In the genomic region with DNA sequence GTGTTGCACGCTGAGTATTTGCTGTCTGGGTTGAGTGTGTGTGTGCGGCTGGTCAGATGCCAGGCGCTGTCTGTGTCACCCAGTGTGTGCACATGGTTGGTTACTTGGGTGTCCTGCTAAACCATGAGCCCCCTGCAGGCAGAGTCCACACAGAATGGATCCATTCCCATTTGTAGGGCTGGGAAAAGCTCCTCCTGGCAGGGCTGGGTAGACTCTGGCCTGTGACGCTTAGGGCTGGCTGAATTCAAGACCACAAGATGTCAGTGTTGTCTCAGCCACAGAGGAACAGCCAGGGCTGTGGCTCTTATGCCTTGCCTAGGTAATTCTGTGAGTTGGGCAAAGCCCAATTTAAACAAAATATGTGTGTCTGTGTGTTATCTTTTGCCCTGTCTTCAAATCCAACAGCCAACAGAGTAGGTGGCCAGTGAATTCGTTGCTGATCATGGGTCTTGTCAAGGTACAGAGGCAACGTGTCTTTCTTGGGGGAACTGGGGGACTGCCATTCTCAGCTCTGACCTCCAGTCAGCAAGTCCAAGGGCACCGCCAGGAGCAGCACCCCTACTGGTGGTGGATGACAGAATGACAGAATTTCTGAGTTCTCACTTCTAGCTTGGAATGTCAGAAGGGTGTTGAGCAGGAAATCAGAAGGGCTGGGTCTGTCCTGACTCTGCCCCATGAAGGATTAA, we compare ENCODE assay signal across 8 cellular contexts.
DNase-seq lines count a peak whose midpoint lies in the region; ATAC-seq, FAIRE-seq and TF ChIP-seq lines count a peak whose summit lies in the region.

No MANE protein-coding gene starts in this region.

- in situ Hi-C loops in ACHN (cut with HindIII; ENCODE audit: low pct_ligation_motif_present, low pct_unique_long_range_greater_than_20kb, low sequenced_read_pairs) = no loop called here

- no peak overlapping the region for H3K4me2 ChIP-seq in PC-9

- H3F3A ChIP-seq in PC-9 (ENCODE audit: insufficient read depth, low read depth) = no peaks in the 10 kb centered on the region

- H4K20me1 ChIP-seq in PC-9 (ENCODE audit: insufficient read depth) = no peaks in the 10 kb centered on the region

- intact Hi-C loops in PC-9 (cut with micrococcal nuclease; ENCODE audit: unreplicated experiment) = no loop called here

- H3K27me3 ChIP-seq in HUES6 (ENCODE audit: control insufficient read depth, insufficient read depth, low read length) (no peaks in the 10 kb centered on the region), PC-9 (ENCODE audit: insufficient read depth, low read depth) (peaks cover 4% of the 10 kb centered on the region; the same call in 1 of the 2 replicates), cardiac muscle cell (peaks cover 3% of the 10 kb centered on the region), small intestine (ENCODE audit: control insufficient read depth in 2 of 2, insufficient read depth in 2 of 2, low read length in 2 of 2) (no peaks in the 10 kb centered on the region)

- no peak overlapping the region for H2AFZ ChIP-seq in PC-9

- H3K4me1 ChIP-seq in HUES6 (ENCODE audit: control insufficient read depth, insufficient read depth, low read length) (peaks cover 7% of the 10 kb centered on the region), PC-9 (replicated peaks; ENCODE audit: insufficient read depth) (no peaks in the 10 kb centered on the region), cardiac muscle cell (ENCODE audit: low read depth) (peaks cover 7% of the 10 kb centered on the region), small intestine (ENCODE audit: control insufficient read depth in 2 of 2, insufficient read depth in 1 of 2, low read depth in 1 of 2, low read length in 1 of 2) (no peaks in the 10 kb centered on the region)

- CTCF ChIA-PET in PC-9 (lab: Charles Lee) = no interaction called here

- H3K36me3 ChIP-seq in HUES6 (ENCODE audit: control insufficient read depth, insufficient read depth, low read length) (no peaks in the 10 kb centered on the region), PC-9 (ENCODE audit: low read depth) (no peaks in the 10 kb centered on the region), cardiac muscle cell (no peaks in the 10 kb centered on the region), small intestine (ENCODE audit: control insufficient read depth in 2 of 2, insufficient read depth in 2 of 2, low read length in 2 of 2) (no peaks in the 10 kb centered on the region)

- H3K4me3 ChIP-seq in HUES6 (ENCODE audit: low read depth, low read length) (peak overlapping the region; percentile 15), PC-9 (no peak overlapping the region), cardiac muscle cell (no peak overlapping the region), small intestine (ENCODE audit: low read depth in 1 of 2, low read length in 2 of 2) (no peak overlapping the region)

- BruUV-seq in PC-9 (replicated peaks; lab: Mats Ljungman, UMichigan) = no TSS peak

- H3K27ac ChIP-seq in HUES6 (ENCODE audit: low read depth, low read length) = no peak overlapping the region
- H3K27ac ChIP-seq in PC-9 = no peak overlapping the region
- H3K27ac ChIP-seq in cardiac muscle cell = peak overlapping the region; percentile 55
- H3K27ac ChIP-seq in small intestine (ENCODE audit: low read depth in 1 of 2, low read length in 1 of 2) = no peak overlapping the region

- POLR2A ChIA-PET in PC-9 (lab: Charles Lee; ENCODE audit: unreplicated experiment) = no interaction called here

- peak; percentile 61 for ATAC-seq in GM18873 (IDR thresholded peaks at IDR 0.05; ENCODE audit: low FRiP score, unreplicated experiment)
- ATAC-seq in GM21447 (IDR thresholded peaks at IDR 0.05; ENCODE audit: unreplicated experiment) = no peak
- ATAC-seq in GM19455 (IDR thresholded peaks at IDR 0.05; ENCODE audit: unreplicated experiment) = no peak

- TF ChIP-seq CTCF in PC-9 (conservative IDR thresholded peaks at IDR 0.05) (peak; percentile 38; the same call in 1 of the 2 replicates), cardiac muscle cell (IDR thresholded peaks at IDR 0.05; ENCODE audit: low read depth, low read length) (peak; percentile 7)

- H3K9me3 ChIP-seq in HUES6 (ENCODE audit: control insufficient read depth, insufficient read depth, low read depth, low read length) (no peaks in the 10 kb centered on the region), PC-9 (ENCODE audit: insufficient read depth, low read depth) (no peaks in the 10 kb centered on the region), cardiac muscle cell (ENCODE audit: low read depth) (no peaks in the 10 kb centered on the region), small intestine (ENCODE audit: control insufficient read depth, low read depth) (no peaks in the 10 kb centered on the region)

- 29 to 40% (median 32%) methylated on average over 7 of the region's 7 CpGs for WGBS in small intestine, 3 donors

- DNase-seq in ACHN (peak; percentile 53), PC-9 (no peak), cardiac muscle cell (ENCODE audit: low read depth in 1 of 2, low spot score in 1 of 2) (peak; percentile 20 to 87), small intestine (peak; percentile 4)

- H3K9ac ChIP-seq in HUES6 (ENCODE audit: low read length) = no peak overlapping the region

- no peak for FAIRE-seq in small intestine (lab: Jason Lieb, UNC)

- H3K79me2 ChIP-seq in PC-9 (ENCODE audit: low read depth) = no peaks in the 10 kb centered on the region

- H3K9me2 ChIP-seq in PC-9 (ENCODE audit: insufficient read depth) = no peaks in the 10 kb centered on the region

Comparison
In these comparisons a context has a peak if more than half of its experiments do, and no peak if none do; other contexts are left out.
1. DNase-seq: peak in ACHN (single experiment), cardiac muscle cell (2 of 2) and small intestine (single experiment); none in PC-9 (0 of 2).